In genomic region chr16:4663756-4664465, GRCh38 we compare ENCODE assay signal across 9 cellular contexts. TPM values are rescaled to one million over a fixed set of nuclear protein-coding genes. Genes with fewer than 3 reads are reported as not detected.
DNase-seq lines count a peak whose midpoint lies in the region; ATAC-seq, FAIRE-seq and TF ChIP-seq lines count a peak whose summit lies in the region.
"Had no signal": no experiment of that assay in that cellular context is flagged by ENCODE, and none has a peak within 500 bp of the region (broad histone marks: within the 10 kb centered on the region; RNA-seq: fewer than 3 reads in every experiment).

No MANE protein-coding gene starts in this region.

- no peaks in the 10 kb centered on the region for H3K27me3 Mint-ChIP-seq in CD4-positive, alpha-beta memory T cell
- no peaks in the 10 kb centered on the region for H3K27me3 Mint-ChIP-seq in naive thymus-derived CD8-positive, alpha-beta T cell

- FAIRE-seq in GM12892 (lab: Jason Lieb, UNC), result no peak
- FAIRE-seq: bronchial epithelial cell had no signal

- POLR2A ChIA-PET in CD4-positive, alpha-beta memory T cell (lab: Charles Lee; ENCODE audit: partially characterized antibody), result interaction anchor here (1.0 to 2.3 kb wide), 6 partner anchors 13 to 70 kb away, joined by 4 to 12 read pairs (median 5); partner anchors contain the start of genes ANKS3, DNAAF8, MGRN1 and NUDT16L1
- POLR2A ChIA-PET in naive thymus-derived CD8-positive, alpha-beta T cell (lab: Charles Lee), result interaction anchor here (0.5 to 3.1 kb wide), 16 partner anchors 10 to 77 kb away, joined by 3 to 15 read pairs (median 4); partner anchors contain the start of genes NUDT16L1 and UBALD1

- H3K36me3 ChIP-seq in CD4-positive, alpha-beta memory T cell (ENCODE audit: insufficient read depth, low read length), result peaks cover 9% of the 10 kb centered on the region

- no peak overlapping the region for H3K4me3 ChIP-seq in CD4-positive, alpha-beta memory T cell (ENCODE audit: low read length in 2 of 2)
- H3K4me3 ChIP-seq in dorsolateral prefrontal cortex, result no peak overlapping the region

- peaks cover 57% of the 10 kb centered on the region for H3K4me1 ChIP-seq in CD4-positive, alpha-beta memory T cell (ENCODE audit: insufficient read depth, low read length)

- no peak for TF ChIP-seq CTCF in dorsolateral prefrontal cortex (IDR thresholded peaks at IDR 0.05 in 54 of 56, conservative IDR thresholded peaks at IDR 0.05 in 2 of 56; ENCODE audit: low read depth in 1 of 56, partially characterized antibody in 56 of 56)

- no peak for TF ChIP-seq POLR2A in GM12892 (IDR thresholded peaks at IDR 0.05; ENCODE audit: low read depth, low read length)

- CTCF ChIA-PET in CD4-positive, alpha-beta memory T cell (lab: Charles Lee; ENCODE audit: partially characterized antibody), result interaction anchor here (0.8 to 0.9 kb wide), 2 partner anchors 10 to 40 kb away, joined by 3 read pairs; partner anchors contain the start of gene MGRN1

- peak; percentile 2 to 13 for ATAC-seq in naive thymus-derived CD8-positive, alpha-beta T cell

- H3K36me3 Mint-ChIP-seq in CD4-positive, alpha-beta memory T cell, result peaks cover 0 to 20% of the 10 kb centered on the region in 2 donors
- H3K36me3 Mint-ChIP-seq in naive thymus-derived CD8-positive, alpha-beta T cell, result peaks cover 0 to 8% (median 0%) of the 10 kb centered on the region in 3 donors

- intact Hi-C loops in CD4-positive, alpha-beta memory T cell (cut with micrococcal nuclease), result loop anchor here (1.0 to 2.0 kb wide), 2 partner anchors 12 to 71 kb away; partner anchors contain the start of genes ANKS3 and DNAAF8
- intact Hi-C loops in dorsolateral prefrontal cortex (cut with DNase I), result loop anchor here in 1 of 2 donors (5.0 kb wide), 1 partner anchor 47 kb away; no protein-coding TSS in a partner anchor

- peaks cover 18 to 76% (median 34%) of the 10 kb centered on the region in 4 donors for H3K4me1 Mint-ChIP-seq in CD4-positive, alpha-beta memory T cell
- H3K4me1 Mint-ChIP-seq in naive thymus-derived CD8-positive, alpha-beta T cell, result peaks cover 21 to 83% (median 65%) of the 10 kb centered on the region in 4 donors

- peak overlapping the region in 7 of 8 donors; percentile 44 to 81 (median 70) for H3K4me3 Mint-ChIP-seq in CD4-positive, alpha-beta memory T cell
- peak overlapping the region; percentile 65 to 87 (median 79) for H3K4me3 Mint-ChIP-seq in naive thymus-derived CD8-positive, alpha-beta T cell

- no peaks in the 10 kb centered on the region for H3K9me3 Mint-ChIP-seq in CD4-positive, alpha-beta memory T cell
- H3K9me3 Mint-ChIP-seq in naive thymus-derived CD8-positive, alpha-beta T cell, result no peaks in the 10 kb centered on the region

- no peaks in the 10 kb centered on the region for H3K9me3 ChIP-seq in CD4-positive, alpha-beta memory T cell (ENCODE audit: control insufficient read depth in 1 of 2, low read length in 2 of 2)

- H3K27ac Mint-ChIP-seq in CD4-positive, alpha-beta memory T cell, result peak overlapping the region; percentile 92 to 98 (median 96)
- peak overlapping the region; percentile 90 to 99 (median 97) for H3K27ac Mint-ChIP-seq in naive thymus-derived CD8-positive, alpha-beta T cell

- H3K27me3 ChIP-seq in CD4-positive, alpha-beta memory T cell (ENCODE audit: insufficient read depth, low read length), result no peaks in the 10 kb centered on the region
- H3K27me3 ChIP-seq in dorsolateral prefrontal cortex, result no peaks in the 10 kb centered on the region

- no peak for DNase-seq in CD4-positive, alpha-beta memory T cell
- DNase-seq in NOMO-1 treated with DMSO at 0.1 percent for 48 hours (lab: John Stamatoyannopoulos, UW; ENCODE audit: unreplicated experiment) (peak; percentile 89), dorsolateral prefrontal cortex (no peak), NCI-H1417 treated with DMSO at 0.1 percent for 48 hours (lab: John Stamatoyannopoulos, UW) (no peak), NCI-H510A treated with DMSO at 0.1 percent for 48 hours (lab: John Stamatoyannopoulos, UW) (no peak), GM12892 (ENCODE audit: insufficient read length) (no peak), NCI-H2227 treated with DMSO at 0.1 percent for 48 hours (lab: John Stamatoyannopoulos, UW) (no peak)
- DNase-seq in naive thymus-derived CD8-positive, alpha-beta T cell, result no peak

- H3K27ac ChIP-seq in CD4-positive, alpha-beta memory T cell (ENCODE audit: low read depth, low read length), result peak overlapping the region; percentile 57
- H3K27ac ChIP-seq in dorsolateral prefrontal cortex, result peak overlapping the region in 56 of 59 donors; percentile 5 to 94 (median 70)

RNA-seq across cellular contexts. Expression of gene NUDT16L1, which starts 29.5 kb away (rescaled TPM):
- total RNA-seq in CD4-positive, alpha-beta memory T cell, result 10 to 100 TPM; 52.4 to 53.7 TPM
- 100 to 1,000 TPM in 1 of 2 donors, 10 to 100 TPM in 1; 80.1 to 125 TPM for polyA plus RNA-seq in CD4-positive, alpha-beta memory T cell
- 10 to 100 TPM; 29.9 to 65.8 (median 39.8) TPM for total RNA-seq in dorsolateral prefrontal cortex
- 10 to 100 TPM; 56.7 to 59.3 TPM for total RNA-seq in naive thymus-derived CD8-positive, alpha-beta T cell
- 100 to 1,000 TPM in 2 of 3 donors, 10 to 100 TPM in 1; 90.0 to 131 (median 119) TPM for polyA plus RNA-seq in naive thymus-derived CD8-positive, alpha-beta T cell
- polyA plus RNA-seq in GM12892 (2012; ENCODE audit: missing spikeins), result 13.5 TPM

RNA-seq across cellular contexts. Expression of gene MGRN1, which starts 39.3 kb away (rescaled TPM):
- total RNA-seq in CD4-positive, alpha-beta memory T cell, result 10 to 100 TPM; 62.2 to 64.1 TPM
- polyA plus RNA-seq in CD4-positive, alpha-beta memory T cell, result 1 to 10 TPM; 1.2 to 7.7 TPM
- total RNA-seq in dorsolateral prefrontal cortex, result 100 to 1,000 TPM in 117 of 120 experiments, 10 to 100 TPM in 3; 92.0 to 167 (median 124) TPM
- total RNA-seq in naive thymus-derived CD8-positive, alpha-beta T cell, result 10 to 100 TPM; 66.4 to 70.5 TPM
- 1 to 10 TPM; 4.5 to 5.8 (median 5.6) TPM for polyA plus RNA-seq in naive thymus-derived CD8-positive, alpha-beta T cell
- polyA plus RNA-seq in GM12892 (2012; ENCODE audit: missing spikeins), result 15.2 TPM

RNA-seq across cellular contexts. Expression of gene UBALD1, which starts 49.2 kb away (rescaled TPM):
- total RNA-seq in CD4-positive, alpha-beta memory T cell, result 10 to 100 TPM; 30.1 to 41.0 TPM
- polyA plus RNA-seq in CD4-positive, alpha-beta memory T cell, result 1 to 10 TPM; 2.4 to 4.8 TPM
- total RNA-seq in dorsolateral prefrontal cortex, result 10 to 100 TPM; 31.3 to 75.7 (median 43.5) TPM
- total RNA-seq in naive thymus-derived CD8-positive, alpha-beta T cell, result 10 to 100 TPM; 26.0 to 27.4 TPM
- polyA plus RNA-seq in naive thymus-derived CD8-positive, alpha-beta T cell, result 1 to 10 TPM; 2.5 to 3.9 (median 2.7) TPM
- polyA plus RNA-seq in GM12892 (2012; ENCODE audit: missing spikeins), result 2.1 TPM
